ENCODE assay signal across 20 cellular contexts in the genomic region with DNA sequence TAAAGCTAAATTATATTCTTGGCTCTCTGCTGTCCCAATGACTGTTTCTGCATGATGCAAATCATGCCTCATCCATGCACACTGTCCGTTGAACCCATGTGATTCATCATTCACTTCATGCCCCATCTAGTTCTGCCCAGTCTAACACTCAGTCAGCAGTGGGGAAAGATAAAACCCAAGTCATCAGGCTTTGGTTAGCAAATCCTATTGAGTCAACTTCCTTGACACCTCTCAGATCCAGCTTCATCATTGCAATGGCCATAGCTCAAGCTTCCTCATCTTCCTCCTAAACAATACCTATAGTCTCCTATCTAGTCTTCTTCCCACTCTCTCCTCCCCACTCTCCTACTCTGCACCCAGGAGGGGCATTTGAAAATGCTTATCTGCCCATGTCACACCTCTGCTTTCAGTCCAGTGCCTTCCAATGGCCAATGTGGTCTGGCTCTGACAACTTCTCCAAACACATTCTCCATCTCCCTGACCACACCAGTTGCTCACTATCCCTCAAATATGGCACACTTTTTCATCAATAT.
DNase-seq lines count a peak whose midpoint lies in the region; ATAC-seq and TF ChIP-seq lines count a peak whose summit lies in the region.
"Had no signal": no experiment of that assay in that cellular context is flagged by ENCODE, and none has a peak within 500 bp of the region (broad histone marks: within the 10 kb centered on the region; RNA-seq: fewer than 3 reads in every experiment).

No MANE protein-coding gene starts in this region.

- no peak for ATAC-seq in GM19324 (IDR thresholded peaks at IDR 0.05; ENCODE audit: low FRiP score, unreplicated experiment)
- ATAC-seq: naive thymus-derived CD8-positive, alpha-beta T cell; WTC11 had no signal

- H3K9me3 ChIP-seq in OCI-LY7 (ENCODE audit: low read length) = no peaks in the 10 kb centered on the region
- H3K9me3 ChIP-seq: Caco-2, esophagus squamous epithelium had no signal

- CTCF ChIA-PET in OCI-LY7 (lab: Charles Lee; ENCODE audit: unreplicated experiment) = no interaction called here

- H3K4me3 ChIP-seq in OCI-LY7 (ENCODE audit: low read depth, low read length, poor library complexity, severe bottlenecking) = no peak overlapping the region
- H3K4me3 ChIP-seq: esophagus squamous epithelium had no signal

- no peaks in the 10 kb centered on the region for H3K36me3 ChIP-seq in OCI-LY7 (ENCODE audit: insufficient read depth, low read length)
- H3K36me3 ChIP-seq: esophagus squamous epithelium had no signal

- POLR2A ChIA-PET in OCI-LY7 (lab: Charles Lee) = no interaction called here

- H4K20me1 ChIP-seq in OCI-LY7 (ENCODE audit: insufficient read depth, low read length) = no peaks in the 10 kb centered on the region

- intact Hi-C loops in OCI-LY7 (cut with micrococcal nuclease; ENCODE audit: unreplicated experiment) = no loop called here

- peak overlapping the region; percentile 70 for H3K27ac ChIP-seq in epithelial cell of prostate
- no peak overlapping the region for H3K27ac ChIP-seq in OCI-LY7 (ENCODE audit: low read depth, low read length, poor library complexity, severe bottlenecking)
- H3K27ac ChIP-seq: esophagus squamous epithelium had no signal

- H3K4me1 ChIP-seq in OCI-LY7 (ENCODE audit: insufficient read depth, low read length, poor library complexity, severe bottlenecking) = no peaks in the 10 kb centered on the region
- H3K4me1 ChIP-seq: esophagus squamous epithelium had no signal

- TF ChIP-seq CTCF in OCI-LY7 (conservative IDR thresholded peaks at IDR 0.05; ENCODE audit: low read length) = no peak

- DNase-seq in ELR (ENCODE audit: low read depth) (peak; percentile 67), NCI-H526 (lab: John Stamatoyannopoulos, UW) (peak; percentile 48 to 61), epithelial cell of prostate (ENCODE audit: low read depth, low spot score) (peak; percentile 91), non-pigmented ciliary epithelial cell (ENCODE audit: low read depth) (peak; percentile 5), OCI-LY7 (ENCODE audit: low spot score) (no peak), SKM-1 (lab: John Stamatoyannopoulos, UW; ENCODE audit: unreplicated experiment) (no peak), germinal center (ENCODE audit: low spot score) (no peak)
- DNase-seq: activated CD8-positive, alpha-beta memory T cell treated with anti-CD3 and anti-CD28 coated beads for 24 hours; Caco-2; dermis blood vessel endothelial cell; esophagus squamous epithelium; hippocampal formation; islet precursor cell; naive thymus-derived CD8-positive, alpha-beta T cell; NCI-H146; NCI-H345; SHP77 treated with DMSO at 0.1 percent for 48 hours; stimulated activated CD4-positive, alpha-beta T cell treated with anti-CD3 and anti-CD28 coated beads, Interleukin-2, amount 100 ng/mL, for 48 hours had no signal

- no peaks in the 10 kb centered on the region for H3K79me2 ChIP-seq in OCI-LY7 (ENCODE audit: insufficient read depth, low read depth, low read length)

- H3K4me2 ChIP-seq in OCI-LY7 (ENCODE audit: low read length) = no peak overlapping the region

- H3K9me2 ChIP-seq in OCI-LY7 (ENCODE audit: insufficient read depth, low read length) = no peaks in the 10 kb centered on the region

- no peak overlapping the region for H2AFZ ChIP-seq in OCI-LY7 (ENCODE audit: low read length)

- BruUV-seq in OCI-LY7 (replicated peaks; lab: Mats Ljungman, UMichigan) = no TSS peak

Comparison
In these comparisons a context has a peak if more than half of its experiments do, and no peak if none do; other contexts are left out.
1. DNase-seq: peak in ELR (single experiment), NCI-H526 (2 of 2), epithelial cell of prostate (single experiment) and non-pigmented ciliary epithelial cell (single experiment); none in OCI-LY7 (single experiment), SKM-1 (single experiment) and germinal center (single experiment).